Comparison of ENCODE assay signal across 14 cellular contexts in genomic region chr9:116162241-116162781, GRCh38. TPM values are rescaled to one million over a fixed set of nuclear protein-coding genes. Genes with fewer than 3 reads are reported as not detected.
"Had no signal": no experiment of that assay in that cellular context is flagged by ENCODE, and none has a peak within 500 bp of the region (broad histone marks: within the 10 kb centered on the region; RNA-seq: fewer than 3 reads in every experiment).

No MANE protein-coding gene starts in this region.

- H3K9me3 ChIP-seq: psoas muscle, sigmoid colon, thyroid gland had no signal

- DNase-seq: activated CD4-positive, alpha-beta T cell treated with anti-CD3 and anti-CD28 coated beads, Interleukin-2, amount 10 ng/mL, durations not matched to agents 7 days and 5 days; activated CD8-positive, alpha-beta memory T cell treated with anti-CD3 and anti-CD28 coated beads for 24 hours; activated gamma-delta T cell treated with Interleukin-2 at 50 U/mL for 16 hours; anterior cingulate cortex; psoas muscle; sigmoid colon; stimulated activated CD4-positive, alpha-beta T cell treated with anti-CD3 and anti-CD28 coated beads, Interleukin-1b, Interleukin-23, amount 100 ng/mL, for 48 hours; T-helper 2 cell; thyroid gland had no signal

- H3K27ac ChIP-seq: psoas muscle, sigmoid colon, thyroid gland had no signal

- H3K27me3 ChIP-seq: thyroid gland had no signal

- H3K4me1 ChIP-seq: sigmoid colon had no signal

- H3K4me3 ChIP-seq: psoas muscle, sigmoid colon, thyroid gland had no signal

- H3K36me3 ChIP-seq: sigmoid colon, thyroid gland had no signal

- ATAC-seq: natural killer cell treated with Interleukin-12 subunit alpha and Interleukin-12 subunit beta and Interleukin-15 and Interleukin-18, amount 100 ng/mL, for 72 hours; psoas muscle; stimulated activated effector memory CD8-positive, alpha-beta T cell treated with anti-CD3 and anti-CD28 coated beads, Interleukin-12 subunit alpha, Interleukin-12 subunit beta, amount 100 ng/mL, for 72 hours had no signal

- FAIRE-seq: bronchial epithelial cell, TTC549, urothelium cell line had no signal

RNA-seq across cellular contexts. Expression of gene PAPPA, which starts 8.7 kb away (rescaled TPM):
- total RNA-seq: activated CD4-positive, alpha-beta T cell treated with anti-CD3 and anti-CD28 coated beads, Interleukin-2, amount 10 ng/mL, durations not matched to agents 7 days and 5 days; natural killer cell treated with Interleukin-12 subunit alpha and Interleukin-12 subunit beta and Interleukin-15 and Interleukin-18, amount 100 ng/mL, for 72 hours had no signal
